Comparison of ENCODE assay signal across 8 cellular contexts in the genomic region with DNA sequence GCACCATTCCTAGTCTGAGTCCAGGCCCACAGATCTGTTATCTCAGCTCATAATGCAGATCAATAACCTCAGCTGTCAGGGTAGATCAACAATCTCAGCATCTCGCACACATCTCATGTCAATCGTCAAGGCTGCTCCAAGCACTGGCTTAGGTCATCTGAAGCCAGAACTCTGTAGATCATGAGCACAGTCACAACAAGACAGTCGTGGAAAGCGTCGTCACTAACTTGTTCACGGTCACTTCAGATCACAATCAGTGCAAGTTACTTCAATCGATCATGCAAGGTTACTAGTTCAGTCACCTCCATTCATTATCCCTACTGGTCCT.
A peak's percentile ranks its signal among the peaks of the same experiment; 100 is the strongest.
DNase-seq lines count a peak whose midpoint lies in the region; ATAC-seq and TF ChIP-seq lines count a peak whose summit lies in the region.

No MANE protein-coding gene starts in this region.

- H3K27ac ChIP-seq in ascending aorta (peak overlapping the region; percentile 84 to 85), upper lobe of left lung (peak overlapping the region; percentile 84 to 97 (median 94))

- H3K36me3 ChIP-seq in BE2C: no peaks in the 10 kb centered on the region
- H3K36me3 ChIP-seq in ascending aorta: no peaks in the 10 kb centered on the region
- no peaks in the 10 kb centered on the region for H3K36me3 ChIP-seq in upper lobe of left lung

- TF ChIP-seq POLR2A in lower leg skin (IDR thresholded peaks at IDR 0.05): no peak
- TF ChIP-seq POLR2A in upper lobe of left lung (IDR thresholded peaks at IDR 0.05): no peak

- H3K4me3 ChIP-seq in BE2C (ENCODE audit: low read depth, low read length): peak overlapping the region; percentile 90
- H3K4me3 ChIP-seq in ascending aorta: peak overlapping the region; percentile 74 to 75
- H3K4me3 ChIP-seq in lower leg skin (ENCODE audit: low read depth, poor library complexity, severe bottlenecking): peak overlapping the region; percentile 95
- H3K4me3 ChIP-seq in upper lobe of left lung: peak overlapping the region; percentile 71 to 89 (median 80)

- peak; percentile 19 for ATAC-seq in HG02943 (IDR thresholded peaks at IDR 0.05; ENCODE audit: low read depth, unreplicated experiment)
- no peak for ATAC-seq in upper lobe of left lung (ENCODE audit: low FRiP score in 2 of 2)
- no peak for ATAC-seq in GM18867 (IDR thresholded peaks at IDR 0.05; ENCODE audit: unreplicated experiment)
- no peak for ATAC-seq in HG03342 (IDR thresholded peaks at IDR 0.05; ENCODE audit: unreplicated experiment)
- no peak for ATAC-seq in HG03108 (IDR thresholded peaks at IDR 0.05; ENCODE audit: unreplicated experiment)

- no peak for TF ChIP-seq EP300 in upper lobe of left lung (IDR thresholded peaks at IDR 0.05)

- 48 to 50% methylated on average over 7 of the region's 7 CpGs for WGBS in lower leg skin, 2 donors
- 47 to 59% methylated on average over 7 of the region's 7 CpGs for WGBS in upper lobe of left lung, 2 donors

- H3K27me3 ChIP-seq in BE2C (no peaks in the 10 kb centered on the region), ascending aorta (no peaks in the 10 kb centered on the region), upper lobe of left lung (no peaks in the 10 kb centered on the region)

- DNase-seq in BE2C (no peak), ascending aorta (ENCODE audit: low spot score in 2 of 2) (no peak), lower leg skin (ENCODE audit: low spot score in 2 of 2) (no peak), upper lobe of left lung (no peak)

- no peak for TF ChIP-seq CTCF in BE2C (IDR thresholded peaks at IDR 0.05; ENCODE audit: low read depth, low read length)
- no peak for TF ChIP-seq CTCF in ascending aorta (IDR thresholded peaks at IDR 0.05)
- TF ChIP-seq CTCF in lower leg skin (IDR thresholded peaks at IDR 0.05): no peak
- no peak for TF ChIP-seq CTCF in upper lobe of left lung (IDR thresholded peaks at IDR 0.05)

- H3K9me3 ChIP-seq in BE2C: no peaks in the 10 kb centered on the region
- no peaks in the 10 kb centered on the region for H3K9me3 ChIP-seq in ascending aorta
- H3K9me3 ChIP-seq in upper lobe of left lung: no peaks in the 10 kb centered on the region

- intact Hi-C loops in ascending aorta (cut with DNase I) (no loop called here), lower leg skin (cut with DNase I; ENCODE audit: low total_unique reads) (no loop called here)

- H3K4me1 ChIP-seq in BE2C (peaks cover 27% of the 10 kb centered on the region), ascending aorta (peaks cover 10 to 39% of the 10 kb centered on the region in 2 donors), upper lobe of left lung (peaks cover 42 to 48% (median 45%) of the 10 kb centered on the region in 4 donors)
